18 cellular contexts compared by ENCODE assay signal in genomic region chr14:35408026-35408425, GRCh38. TPM values are rescaled to one million over a fixed set of nuclear protein-coding genes. Genes with fewer than 3 reads are reported as not detected.
DNase-seq lines count a peak whose midpoint lies in the region; ATAC-seq and TF ChIP-seq lines count a peak whose summit lies in the region.
"Had no signal": no experiment of that assay in that cellular context is flagged by ENCODE, and none has a peak within 500 bp of the region (broad histone marks: within the 10 kb centered on the region; RNA-seq: fewer than 3 reads in every experiment).

No MANE protein-coding gene starts in this region.

- 81 to 84% methylated on average over 8 of the region's 8 CpGs for WGBS in heart right ventricle, 2 donors
- WGBS in neuronal stem cell (ENCODE audit: extremely low coverage in 2 of 2, insufficient read length in 2 of 2, insufficient replicate concordance in 1 of 2), 2 donors: no CpG with 5 or more reads among the region's 8 CpGs

- H4K91ac ChIP-seq in neuronal stem cell (ENCODE audit: low read depth, low read length, poor library complexity): no peak overlapping the region

- H3K79me2 ChIP-seq in PC-9 (ENCODE audit: low read depth): peaks cover 16% of the 10 kb centered on the region

- CTCF ChIA-PET in HEK293 (lab: Yijun Ruan, JAX): interaction anchor here (0.6 to 2.8 kb wide), 6 partner anchors 33 to 736 kb away, joined by 3 to 16 read pairs (median 4); no protein-coding TSS in a partner anchor
- CTCF ChIA-PET in PC-9 (lab: Charles Lee): interaction anchor here (0.5 kb wide), 1 partner anchor 409 kb away, joined by 3 read pairs; no protein-coding TSS in a partner anchor

- peak overlapping the region; percentile 31 for H2AK5ac ChIP-seq in neuronal stem cell (ENCODE audit: low read depth, low read length)

- no peak overlapping the region for H3K14ac ChIP-seq in neuronal stem cell (ENCODE audit: low read length)

- H3K4me1 ChIP-seq in heart right ventricle: peaks cover 8 to 78% (median 48%) of the 10 kb centered on the region in 9 donors
- H3K4me1 ChIP-seq in HEK293 (ENCODE audit: control insufficient read depth, insufficient read depth, low read length): 0 out of 2 replicates have a peak, but pooled peaks cover 4% of the 10 kb centered on the region
- H3K4me1 ChIP-seq in PC-9 (replicated peaks; ENCODE audit: insufficient read depth): peaks cover 32% of the 10 kb centered on the region
- peaks cover 7 to 12% of the 10 kb centered on the region in 2 donors for H3K4me1 ChIP-seq in neuronal stem cell (ENCODE audit: control insufficient read depth in 2 of 2, insufficient read depth in 1 of 2, low read depth in 1 of 2, low read length in 2 of 2)

- peaks cover 15% of the 10 kb centered on the region for H3F3A ChIP-seq in PC-9 (ENCODE audit: insufficient read depth, low read depth)

- no peak overlapping the region for H2BK120ac ChIP-seq in neuronal stem cell (ENCODE audit: low read depth, low read length)

- no peak overlapping the region for H2BK15ac ChIP-seq in neuronal stem cell (ENCODE audit: low read length)

- no peak for ATAC-seq in heart right ventricle
- ATAC-seq in left ventricle myocardium superior: no peak
- no peak for ATAC-seq in GM18858 (IDR thresholded peaks at IDR 0.05; ENCODE audit: unreplicated experiment)

- H3K9me3 ChIP-seq in heart right ventricle: no peaks in the 10 kb centered on the region
- H3K9me3 ChIP-seq in HEK293 (ENCODE audit: control insufficient read depth, insufficient read depth, low read depth, low read length): no peaks in the 10 kb centered on the region
- H3K9me3 ChIP-seq in PC-9 (ENCODE audit: insufficient read depth, low read depth): no peaks in the 10 kb centered on the region
- no peaks in the 10 kb centered on the region for H3K9me3 ChIP-seq in neuronal stem cell (replicated peaks in 1 of 2; ENCODE audit: control insufficient read depth in 2 of 2, insufficient read depth in 1 of 2, low read depth in 1 of 2, low read length in 2 of 2)

- no peak overlapping the region for H3K18ac ChIP-seq in neuronal stem cell (ENCODE audit: low read length)

- H3K4me3 ChIP-seq in heart right ventricle (no peak overlapping the region), HEK293 (ENCODE audit: low read depth, low read length) (no peak overlapping the region), PC-9 (no peak overlapping the region), neuronal stem cell (ENCODE audit: low read length in 2 of 2) (no peak overlapping the region)
- H3K4me3 ChIP-seq: GM23248 had no signal

- no peak overlapping the region for H4K8ac ChIP-seq in neuronal stem cell (ENCODE audit: low read depth, low read length)

- DNase-seq in heart right ventricle (no peak), left ventricle myocardium superior (no peak), PC-9 (no peak), neuronal stem cell (ENCODE audit: low spot score) (no peak), retina (no peak), RPMI8226 (no peak)
- DNase-seq: C1 segment of cervical spinal cord; Calu3; CD4-positive, alpha-beta memory T cell; COR-L47; DMS53; DMS79 treated with DMSO at 0.1 percent for 48 hours; GF-D8; GM23248; H7; HCEC 1CT had no signal

- no peaks in the 10 kb centered on the region for H4K20me1 ChIP-seq in PC-9 (ENCODE audit: insufficient read depth)

- no peak overlapping the region for H2AFZ ChIP-seq in PC-9
- no peak overlapping the region for H2AFZ ChIP-seq in neuronal stem cell (ENCODE audit: low read length)
- H2AFZ ChIP-seq: GM23248 had no signal

- intact Hi-C loops in heart right ventricle (cut with DNase I): loop anchor here in 6 of 10 donors (1.0 to 10.0 kb wide), 7 partner anchors 103 to 286 kb away; partner anchors contain the start of genes PPP2R3C (in 1 of the 6), PRORP (in 1 of the 6) and PSMA6 (in 1 of the 6)
- intact Hi-C loops in left ventricle myocardium superior (cut with micrococcal nuclease): loop anchor here (5.0 to 10.0 kb wide), 2 partner anchors 103 to 181 kb away; no protein-coding TSS in a partner anchor
- intact Hi-C loops in PC-9 (cut with micrococcal nuclease; ENCODE audit: unreplicated experiment): loop anchor here (5.0 kb wide), 1 partner anchor 361 kb away; the partner anchor contains the start of gene FAM177A1

- H3K27me3 ChIP-seq in heart right ventricle (no peaks in the 10 kb centered on the region), PC-9 (ENCODE audit: insufficient read depth, low read depth) (no peaks in the 10 kb centered on the region), neuronal stem cell (ENCODE audit: control insufficient read depth in 3 of 3, insufficient read depth in 3 of 3, low read depth in 1 of 3, low read length in 3 of 3) (no peaks in the 10 kb centered on the region)

- H3K27ac ChIP-seq in heart right ventricle (peak overlapping the region in 6 of 10 donors; percentile 46 to 100 (median 80)), HEK293 (ENCODE audit: extremely low read depth, low read depth, low read length) (no peak overlapping the region), PC-9 (no peak overlapping the region), neuronal stem cell (replicated peaks; ENCODE audit: low read length) (no peak overlapping the region)
- H3K27ac ChIP-seq: GM23248 had no signal

- H3K36me3 ChIP-seq in heart right ventricle: peaks cover 0 to 7% (median 6%) of the 10 kb centered on the region in 9 donors
- H3K36me3 ChIP-seq in HEK293 (ENCODE audit: control insufficient read depth in 2 of 2, insufficient read depth in 1 of 2, low read length in 2 of 2): peaks cover under 1 to 6% of the 10 kb centered on the region in 2 experiments; a peak in 1 of 3 replicates
- peaks cover 4% of the 10 kb centered on the region; the same call in 1 of the 2 replicates for H3K36me3 ChIP-seq in PC-9 (ENCODE audit: low read depth)
- H3K36me3 ChIP-seq in neuronal stem cell (replicated peaks in 1 of 2; ENCODE audit: control insufficient read depth in 2 of 2, insufficient read depth in 2 of 2, low read length in 2 of 2): peaks cover 4 to 6% of the 10 kb centered on the region in 2 donors

- no TSS peak for BruUV-seq in PC-9 (replicated peaks; lab: Mats Ljungman, UMichigan)

- H3K9me2 ChIP-seq in PC-9 (ENCODE audit: insufficient read depth): no peaks in the 10 kb centered on the region

- TF ChIP-seq CTCF in heart right ventricle (IDR thresholded peaks at IDR 0.05) (no peak), HEK293 (tag by site-specific recombination; IDR thresholded peaks at IDR 0.05) (no peak), PC-9 (conservative IDR thresholded peaks at IDR 0.05) (no peak)

- H3K4me2 ChIP-seq in PC-9 (0 out of 2 replicates have a peak overlapping the region, but pooled peaks have one; percentile 55), neuronal stem cell (ENCODE audit: insufficient read depth, low read length, poor library complexity, severe bottlenecking) (no peak overlapping the region)

- no peak overlapping the region for H3K23ac ChIP-seq in neuronal stem cell (ENCODE audit: low read depth, low read length, poor library complexity)

- H2BK12ac ChIP-seq in neuronal stem cell (ENCODE audit: low read length): no peak overlapping the region

- H3K79me1 ChIP-seq in neuronal stem cell (ENCODE audit: low read depth, low read length): peaks cover 2% of the 10 kb centered on the region

- no peak overlapping the region for H2BK5ac ChIP-seq in neuronal stem cell (ENCODE audit: low read length)

- POLR2A ChIA-PET in HEK293 (lab: Yijun Ruan, JAX) (no interaction called here), PC-9 (lab: Charles Lee; ENCODE audit: unreplicated experiment) (no interaction called here)

- H3K9ac ChIP-seq in neuronal stem cell (ENCODE audit: low read depth, low read length, poor library complexity): no peak overlapping the region
- H3K9ac ChIP-seq: GM23248 had no signal

- H3K4ac ChIP-seq in neuronal stem cell (ENCODE audit: low read length): no peak overlapping the region

TF ChIP-seq in HEK293, 187 proteins besides CTCF, POLR2A, EP300 and RAD21:
- TF ChIP-seq PRDM10 (tag by site-specific recombination; IDR thresholded peaks at IDR 0.05) (peak; percentile 73), KLF7 (tag by site-specific recombination; IDR thresholded peaks at IDR 0.05; ENCODE audit: borderline replicate concordance) (no peak)

RNA-seq across cellular contexts. Expression of gene NFKBIA, which starts 3.5 kb away (rescaled TPM):
- 10 to 100 TPM; 41.0 to 98.5 (median 58.7) TPM for total RNA-seq in heart right ventricle
- 10 to 100 TPM; 73.7 to 88.4 TPM for polyA plus RNA-seq in heart right ventricle
- 96.4 TPM for total RNA-seq in left ventricle myocardium superior
- total RNA-seq in PC-9 (2021): 30.2 and 34.8 TPM in 2 replicates
- 18.9 TPM for polyA plus RNA-seq in neuronal stem cell (2013, experiment 1 of 2)
- 19.1 TPM for polyA plus RNA-seq in neuronal stem cell (2013, experiment 2 of 2)

Comparison
In these comparisons a context has a peak if more than half of its experiments do, and no peak if none do; other contexts are left out.
1. H3K27ac ChIP-seq: peak in heart right ventricle (6 of 10); none in HEK293 (single experiment), PC-9 (single experiment) and neuronal stem cell (single experiment).